In the genomic region with DNA sequence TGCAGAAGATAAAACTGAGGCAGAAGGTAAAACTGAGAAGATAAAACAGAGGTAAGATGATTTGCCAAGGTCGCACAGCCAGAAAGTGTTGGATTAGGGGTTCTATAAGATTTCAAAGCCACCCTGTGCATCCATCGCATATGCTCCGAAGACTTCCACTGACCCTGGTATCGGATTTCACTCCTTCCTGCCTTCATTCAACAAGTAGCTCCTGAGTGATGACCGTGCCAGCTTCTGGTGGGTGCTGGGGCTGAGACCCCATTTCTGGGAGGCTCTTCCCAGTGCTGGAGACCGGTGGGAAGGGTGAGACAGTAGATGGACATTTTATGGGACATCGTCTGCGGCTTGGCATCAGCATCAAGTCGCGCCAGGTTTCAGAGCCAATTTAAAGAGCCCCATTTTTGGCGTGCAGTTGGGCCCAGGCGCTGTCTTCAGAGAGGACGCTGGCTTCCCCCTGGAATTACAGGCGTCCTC, we compare ENCODE assay signal across 15 cellular contexts. TPM values are rescaled to one million over a fixed set of nuclear protein-coding genes. Genes with fewer than 3 reads are reported as not detected.
A peak's percentile ranks its signal among the peaks of the same experiment; 100 is the strongest.
DNase-seq lines count a peak whose midpoint lies in the region; ATAC-seq and TF ChIP-seq lines count a peak whose summit lies in the region.
"Had no signal": no experiment of that assay in that cellular context is flagged by ENCODE, and none has a peak within 500 bp of the region (broad histone marks: within the 10 kb centered on the region; RNA-seq: fewer than 3 reads in every experiment).

No MANE protein-coding gene starts in this region.

- peaks cover 15% of the 10 kb centered on the region for H3K4me1 Mint-ChIP-seq in neural progenitor cell

- peaks cover 23% of the 10 kb centered on the region for H3F3A ChIP-seq in neural progenitor cell (ENCODE audit: low read depth)

- peaks cover 5% of the 10 kb centered on the region for H3K79me2 ChIP-seq in neural progenitor cell (ENCODE audit: low read depth)

- H3K4me3 ChIP-seq in cardiac muscle cell (peak overlapping the region; percentile 19), right cardiac atrium (ENCODE audit: low read length) (no peak overlapping the region), neural progenitor cell (peak overlapping the region; percentile 99), upper lobe of left lung (peak overlapping the region in 3 of 4 donors; percentile 48 to 70 (median 67))
- H3K4me3 ChIP-seq: A549, mucosa of descending colon had no signal

- peaks cover 25% of the 10 kb centered on the region for H4K20me1 ChIP-seq in neural progenitor cell (ENCODE audit: low read depth)

- no peaks in the 10 kb centered on the region for H3K36me3 Mint-ChIP-seq in neural progenitor cell

- no peak for TF ChIP-seq POLR2A in upper lobe of left lung (IDR thresholded peaks at IDR 0.05)

- peak overlapping the region; percentile 99 for H3K4me2 ChIP-seq in neural progenitor cell
- H3K4me2 ChIP-seq: A549, SK-N-SH had no signal

- peak overlapping the region; percentile 69 for H2AFZ ChIP-seq in neural progenitor cell (replicated peaks)

- intact Hi-C loops in cardiac septum (cut with DNase I) (loop anchor here (2.0 to 5.0 kb wide), 2 partner anchors 31 to 145 kb away; no protein-coding TSS in a partner anchor), right cardiac atrium (cut with DNase I) (loop anchor here in 1 of 4 donors (5.0 kb wide), 1 partner anchor 40 kb away; no protein-coding TSS in a partner anchor)

- ATAC-seq in right cardiac atrium = no peak
- ATAC-seq in upper lobe of left lung (ENCODE audit: low FRiP score in 2 of 2) = no peak
- no peak for ATAC-seq in HG03342 (IDR thresholded peaks at IDR 0.05; ENCODE audit: unreplicated experiment)
- ATAC-seq in GM21360 (IDR thresholded peaks at IDR 0.05; ENCODE audit: unreplicated experiment) = no peak
- ATAC-seq: A549; stimulated activated memory B cell treated with anti-CD40 and anti-IgM and Interleukin-4, amounts not matched to agents 10 μg/mL and 1 μg/mL and 100 μg/mL, for 72 hours had no signal

- H3K9me3 ChIP-seq in cardiac muscle cell (ENCODE audit: low read depth) = no peaks in the 10 kb centered on the region
- no peaks in the 10 kb centered on the region for H3K9me3 ChIP-seq in right cardiac atrium (ENCODE audit: control insufficient read depth, low read length)
- peaks cover 8% of the 10 kb centered on the region for H3K9me3 ChIP-seq in neural progenitor cell (ENCODE audit: low read depth)
- H3K9me3 ChIP-seq in upper lobe of left lung = peaks cover 0 to 4% (median 1%) of the 10 kb centered on the region in 4 donors
- H3K9me3 ChIP-seq: A549, mucosa of descending colon, SK-N-SH had no signal

- 55% methylated on average over 14 of the region's 14 CpGs for WGBS in right cardiac atrium
- WGBS in upper lobe of left lung, 2 donors = 57 to 68% methylated on average over 13 of the region's 14 CpGs

- H3K9me3 Mint-ChIP-seq in neural progenitor cell = peaks cover 6% of the 10 kb centered on the region

- no peak for TF ChIP-seq EP300 in upper lobe of left lung (IDR thresholded peaks at IDR 0.05)

- H3K4me1 ChIP-seq in cardiac muscle cell (ENCODE audit: low read depth) (peaks cover 18% of the 10 kb centered on the region), right cardiac atrium (ENCODE audit: control insufficient read depth, insufficient read depth, low read length) (peaks cover 6% of the 10 kb centered on the region), neural progenitor cell (peaks cover 12% of the 10 kb centered on the region), upper lobe of left lung (peaks cover 20 to 34% (median 27%) of the 10 kb centered on the region in 4 donors)
- H3K4me1 ChIP-seq: foreskin keratinocyte had no signal

- H3K27me3 ChIP-seq in cardiac muscle cell = no peaks in the 10 kb centered on the region
- no peaks in the 10 kb centered on the region for H3K27me3 ChIP-seq in right cardiac atrium (ENCODE audit: control insufficient read depth, insufficient read depth)
- peaks cover 13% of the 10 kb centered on the region for H3K27me3 ChIP-seq in neural progenitor cell
- peaks cover 0 to 15% (median 9%) of the 10 kb centered on the region in 4 donors for H3K27me3 ChIP-seq in upper lobe of left lung

- H3K27ac Mint-ChIP-seq in neural progenitor cell = no peak overlapping the region
- H3K27ac Mint-ChIP-seq: stimulated activated memory B cell treated with anti-CD40 and anti-IgM and Interleukin-4, amounts not matched to agents 10 μg/mL and 1 μg/mL and 100 μg/mL, for 72 hours had no signal

- peak overlapping the region; percentile 98 for H3K27ac ChIP-seq in cardiac muscle cell
- peak overlapping the region; percentile 77 for H3K27ac ChIP-seq in right cardiac atrium (ENCODE audit: low read length)
- H3K27ac ChIP-seq in neural progenitor cell = peak overlapping the region; percentile 93
- peak overlapping the region; percentile 81 to 91 (median 87) for H3K27ac ChIP-seq in upper lobe of left lung
- H3K27ac ChIP-seq: A549, foreskin keratinocyte had no signal

- peak overlapping the region; percentile 82 for H3K4me3 Mint-ChIP-seq in neural progenitor cell
- H3K4me3 Mint-ChIP-seq: stimulated activated memory B cell treated with anti-CD40 and anti-IgM and Interleukin-4, amounts not matched to agents 10 μg/mL and 1 μg/mL and 100 μg/mL, for 72 hours had no signal

- no peak overlapping the region for H3K9ac ChIP-seq in neural progenitor cell
- H3K9ac ChIP-seq: SK-N-SH had no signal

- H3K36me3 ChIP-seq in cardiac muscle cell = no peaks in the 10 kb centered on the region
- H3K36me3 ChIP-seq in neural progenitor cell = no peaks in the 10 kb centered on the region
- H3K36me3 ChIP-seq in upper lobe of left lung = no peaks in the 10 kb centered on the region

- TF ChIP-seq CTCF in cardiac muscle cell (IDR thresholded peaks at IDR 0.05; ENCODE audit: low read depth, low read length) (no peak), neural progenitor cell (IDR thresholded peaks at IDR 0.05) (no peak), upper lobe of left lung (IDR thresholded peaks at IDR 0.05) (no peak)

- peaks cover 32% of the 10 kb centered on the region for H3K27me3 Mint-ChIP-seq in neural progenitor cell (ENCODE audit: insufficient read depth, low read depth)

- DNase-seq in cardiac muscle cell (ENCODE audit: low read depth in 1 of 2, low spot score in 1 of 2) (no peak), cardiac septum (ENCODE audit: low spot score) (no peak), right cardiac atrium (no peak), neural progenitor cell (ENCODE audit: low spot score) (no peak), upper lobe of left lung (no peak), NCI-H187 treated with DMSO at 0.1 percent for 48 hours (lab: John Stamatoyannopoulos, UW) (no peak)
- DNase-seq: activated CD4-positive, alpha-beta T cell treated with anti-CD3 and anti-CD28 coated beads, Interleukin-2, amount 50 U/mL, for 1 hour; activated gamma-delta T cell treated with Interleukin-2 at 50 U/mL for 16 hours; SK-N-SH had no signal

RNA-seq across cellular contexts. Expression of a gene that starts 53.7 kb away (rescaled TPM):
- total RNA-seq in cardiac muscle cell = 105 TPM in 2 replicates
- polyA plus RNA-seq in cardiac muscle cell = 25.7 and 31.7 TPM in 2 replicates
- total RNA-seq in cardiac septum = 60.3 TPM
- total RNA-seq in right cardiac atrium = 10 to 100 TPM; 41.7 to 55.0 (median 42.7) TPM
- 25.5 TPM for polyA plus RNA-seq in right cardiac atrium
- 24.3 and 41.7 TPM in 2 replicates for total RNA-seq in neural progenitor cell (ENCODE audit: low replicate concordance)
- total RNA-seq in upper lobe of left lung = 10 to 100 TPM; 61.8 to 98.0 (median 77.2) TPM
